ENCODE assay signal across 19 cellular contexts in the genomic region with DNA sequence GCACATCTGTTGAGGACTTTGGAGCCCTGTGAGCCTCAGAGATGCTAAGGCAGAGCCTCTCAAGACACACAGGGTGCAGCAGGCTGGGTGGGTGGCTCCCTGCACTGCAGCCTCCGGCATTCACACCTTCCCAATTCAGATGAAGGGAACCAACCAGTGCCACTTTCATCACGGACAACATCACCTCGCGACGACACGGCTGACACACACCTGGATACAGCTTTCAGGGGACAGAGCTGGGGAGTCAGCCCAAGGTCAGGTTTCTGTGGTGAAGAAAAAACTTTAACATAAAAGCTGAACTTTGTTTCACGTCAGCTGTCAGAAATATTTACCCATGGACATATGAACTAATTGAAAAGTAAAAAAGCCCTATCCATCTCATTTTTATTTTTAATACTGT. TPM values are rescaled to one million over a fixed set of nuclear protein-coding genes. Genes with fewer than 3 reads are reported as not detected.
DNase-seq lines count a peak whose midpoint lies in the region; FAIRE-seq and TF ChIP-seq lines count a peak whose summit lies in the region.
"Had no signal": no experiment of that assay in that cellular context is flagged by ENCODE, and none has a peak within 500 bp of the region (broad histone marks: within the 10 kb centered on the region; RNA-seq: fewer than 3 reads in every experiment).

No MANE protein-coding gene starts in this region.

- H3K4me2 ChIP-seq in MM.1S (ENCODE audit: low read depth, low read length), result no peak overlapping the region
- H3K4me2 ChIP-seq: A549; BLaER1 treated with 17β-estradiol and CSF1 and Interleukin-3, amounts not matched to agents 10 nM and 100 nM had no signal

- DNase-seq in MM.1S (peak; percentile 18), esophagus muscularis mucosa (ENCODE audit: extremely low spot score) (peak; percentile 74), GM12892 (ENCODE audit: insufficient read length) (no peak)
- no peak for DNase-seq in activated effector memory CD4-positive, alpha-beta T cell treated with Interleukin-2 at 50 U/mL for 16 hours
- DNase-seq: AML-193; Caco-2; Calu3; CD4-positive, alpha-beta T cell; CD8-positive, alpha-beta T cell; DMS79 treated with DMSO at 0.1 percent for 48 hours; GF-D8 had no signal

- no peaks in the 10 kb centered on the region for H3K36me3 ChIP-seq in MM.1S (replicated peaks; ENCODE audit: insufficient read depth, low read length)
- H3K36me3 ChIP-seq in esophagus muscularis mucosa, result no peaks in the 10 kb centered on the region
- H3K36me3 ChIP-seq: BLaER1 treated with 17β-estradiol and CSF1 and Interleukin-3, amounts not matched to agents 10 nM and 100 nM had no signal

- no peaks in the 10 kb centered on the region for H3K9me2 ChIP-seq in MM.1S (replicated peaks; ENCODE audit: insufficient read depth, low read length)

- intact Hi-C loops in esophagus muscularis mucosa (cut with DNase I), result no loop called here

- H3K9ac ChIP-seq in MM.1S (ENCODE audit: low read length), result no peak overlapping the region
- H3K9ac ChIP-seq: BLaER1 treated with 17β-estradiol and CSF1 and Interleukin-3, amounts not matched to agents 10 nM and 100 nM had no signal

- H3K9me3 ChIP-seq in MM.1S (replicated peaks; ENCODE audit: insufficient read depth, low read length) (no peaks in the 10 kb centered on the region), esophagus muscularis mucosa (no peaks in the 10 kb centered on the region)
- H3K9me3 ChIP-seq: A549; BLaER1 treated with 17β-estradiol and CSF1 and Interleukin-3, amounts not matched to agents 10 nM and 100 nM; Caco-2 had no signal

- TF ChIP-seq POLR2A in esophagus muscularis mucosa (IDR thresholded peaks at IDR 0.05; ENCODE audit: low read depth) (no peak), GM12892 (IDR thresholded peaks at IDR 0.05; ENCODE audit: low read depth, low read length) (no peak)

- no peaks in the 10 kb centered on the region for H4K20me1 ChIP-seq in MM.1S (ENCODE audit: insufficient read depth, low read length)
- H4K20me1 ChIP-seq: BLaER1 treated with 17β-estradiol and CSF1 and Interleukin-3, amounts not matched to agents 10 nM and 100 nM had no signal

- 77% methylated on average over 7 of the region's 7 CpGs for WGBS in esophagus muscularis mucosa

- H3K79me2 ChIP-seq in MM.1S (ENCODE audit: low read length), result no peaks in the 10 kb centered on the region

- H3K4me3 ChIP-seq in MM.1S (ENCODE audit: low read length), result no peak overlapping the region
- H3K4me3 ChIP-seq in esophagus muscularis mucosa, result no peak overlapping the region
- H3K4me3 ChIP-seq: A549; BLaER1 treated with 17β-estradiol and CSF1 and Interleukin-3, amounts not matched to agents 10 nM and 100 nM had no signal

- no peak for TF ChIP-seq CTCF in MM.1S (IDR thresholded peaks at IDR 0.05; ENCODE audit: low read length)
- 0 out of 2 replicates have a peak, but pooled peaks have one; percentile 10 for TF ChIP-seq CTCF in VCaP (conservative IDR thresholded peaks at IDR 0.05)
- TF ChIP-seq CTCF in esophagus muscularis mucosa (IDR thresholded peaks at IDR 0.05), result no peak

- no peak overlapping the region for H2AFZ ChIP-seq in MM.1S (ENCODE audit: low read length)

- no peak for TF ChIP-seq EP300 in esophagus muscularis mucosa (IDR thresholded peaks at IDR 0.05)

- H3K4me1 ChIP-seq in MM.1S (ENCODE audit: low read length) (no peaks in the 10 kb centered on the region), esophagus muscularis mucosa (no peaks in the 10 kb centered on the region)
- H3K4me1 ChIP-seq: A549; BLaER1 treated with 17β-estradiol and CSF1 and Interleukin-3, amounts not matched to agents 10 nM and 100 nM; Caco-2 had no signal

- FAIRE-seq in GM12892 (lab: Jason Lieb, UNC), result no peak
- FAIRE-seq: A549, D721Med, GM12891, GM18507 had no signal

- H3F3A ChIP-seq in MM.1S (ENCODE audit: insufficient read depth, low read length), result no peaks in the 10 kb centered on the region

- H3K27ac ChIP-seq in MM.1S (ENCODE audit: low read length) (no peak overlapping the region), VCaP (no peak overlapping the region), esophagus muscularis mucosa (replicated peaks in 1 of 4) (no peak overlapping the region)
- H3K27ac ChIP-seq: 22Rv1; A549; BLaER1 treated with 17β-estradiol and CSF1 and Interleukin-3, amounts not matched to agents 10 nM and 100 nM; C4-2B had no signal

- H3K27me3 ChIP-seq in MM.1S (replicated peaks; ENCODE audit: insufficient read depth, low read length) (no peaks in the 10 kb centered on the region), esophagus muscularis mucosa (peaks cover 0 to 36% (median 0%) of the 10 kb centered on the region in 4 donors)
- H3K27me3 ChIP-seq: BLaER1 treated with 17β-estradiol and CSF1 and Interleukin-3, amounts not matched to agents 10 nM and 100 nM had no signal

RNA-seq across cellular contexts. Expression of a gene that starts 24.9 kb away (rescaled TPM):
- 10 to 100 TPM; 36.0 to 53.6 (median 45.1) TPM for total RNA-seq in esophagus muscularis mucosa
- polyA plus RNA-seq in GM12892 (2012; ENCODE audit: missing spikeins), result 52.8 TPM

Comparison
In these comparisons a context has a peak if more than half of its experiments do, and no peak if none do; other contexts are left out.
1. DNase-seq: peak in MM.1S (single experiment) and esophagus muscularis mucosa (single experiment); none in activated effector memory CD4-positive, alpha-beta T cell treated with Interleukin-2 at 50 U/mL for 16 hours (single experiment) and GM12892 (single experiment).